Comparison of ENCODE assay signal across 13 cellular contexts in genomic region chr4:137609693-137610450, GRCh38.
DNase-seq lines count a peak whose midpoint lies in the region; ATAC-seq, FAIRE-seq and TF ChIP-seq lines count a peak whose summit lies in the region.
"Had no signal": no experiment of that assay in that cellular context is flagged by ENCODE, and none has a peak within 500 bp of the region (broad histone marks: within the 10 kb centered on the region; RNA-seq: fewer than 3 reads in every experiment).

No MANE protein-coding gene starts in this region.

- no peak for TF ChIP-seq RAD21 in SK-N-SH (IDR thresholded peaks at IDR 0.05; ENCODE audit: low read length)

- no peaks in the 10 kb centered on the region for H3K36me3 ChIP-seq in BJ (ENCODE audit: control insufficient read depth, insufficient read depth, low read length)
- no peaks in the 10 kb centered on the region for H3K36me3 ChIP-seq in SK-N-SH (replicated peaks in 1 of 2; ENCODE audit: control insufficient read depth in 1 of 2, insufficient read depth in 2 of 2, low read length in 1 of 2)
- no peaks in the 10 kb centered on the region for H3K36me3 ChIP-seq in heart right ventricle

- H3K27ac ChIP-seq in SK-N-SH (ENCODE audit: low read depth in 2 of 2, low read length in 1 of 2) = peak overlapping the region; percentile 73 to 81
- peak overlapping the region in 8 of 10 donors; percentile 2 to 78 (median 31) for H3K27ac ChIP-seq in heart right ventricle

- H3F3A ChIP-seq in SK-N-SH (replicated peaks; ENCODE audit: insufficient read depth) = peaks cover 10% of the 10 kb centered on the region

- peak; percentile 36 to 56; a peak in 2 of 4 replicates for TF ChIP-seq EP300 in SK-N-SH (IDR thresholded peaks at IDR 0.05; ENCODE audit: borderline replicate concordance in 1 of 2, low read depth in 1 of 2, low read length in 1 of 2)

- intact Hi-C loops in heart right ventricle (cut with DNase I) = loop anchor here in 2 of 10 donors (10.0 kb wide), 1 partner anchor 75 kb away; the partner anchor contains the start of gene PCDH18 (in 2 of the 2)

- no peaks in the 10 kb centered on the region for H3K27me3 ChIP-seq in BJ (ENCODE audit: control insufficient read depth, insufficient read depth, low read length)
- H3K27me3 ChIP-seq in SK-N-SH (ENCODE audit: insufficient read depth) = no peaks in the 10 kb centered on the region
- H3K27me3 ChIP-seq in heart right ventricle = no peaks in the 10 kb centered on the region

- peak in 5 of 8 donors; percentile 44 to 64 (median 58) for ATAC-seq in heart right ventricle
- ATAC-seq: CD8-positive, alpha-beta T cell; GM12878 had no signal

- no peaks in the 10 kb centered on the region for H4K20me1 ChIP-seq in SK-N-SH (ENCODE audit: insufficient read depth)

- peak overlapping the region; percentile 36; the same call in 1 of the 2 replicates for H3K9ac ChIP-seq in SK-N-SH

- DNase-seq in BJ (ENCODE audit: low read depth) (peak; percentile 66), SK-N-SH (no peak), heart right ventricle (no peak), renal cortical epithelial cell (ENCODE audit: low read depth) (peak; percentile 7), SHP77 (lab: John Stamatoyannopoulos, UW) (no peak), RCC 7860 (ENCODE audit: low spot score) (no peak), glomerular visceral epithelial cell (ENCODE audit: extremely low spot score) (no peak), occipital lobe (lab: John Stamatoyannopoulos, UW) (no peak)
- DNase-seq: activated CD4-positive, alpha-beta T cell treated with anti-CD3 and anti-CD28 coated beads, Interleukin-2, amount 10 ng/mL, durations not matched to agents 7 days and 5 days; activated naive CD4-positive, alpha-beta T cell treated with anti-CD3 and anti-CD28 coated beads, Interleukin-2, amount 50 U/mL, for 16 hours; CD8-positive, alpha-beta T cell; endodermal cell had no signal

- H3K4me1 ChIP-seq in SK-N-SH (ENCODE audit: control insufficient read depth in 1 of 2, insufficient read depth in 2 of 2, low read depth in 1 of 2, low read length in 1 of 2) = peaks cover 6 to 14% of the 10 kb centered on the region in 2 experiments; a peak in 3 of 4 replicates
- peaks cover 0 to 3% (median 0%) of the 10 kb centered on the region in 9 donors for H3K4me1 ChIP-seq in heart right ventricle

- FAIRE-seq in RCC 7860 (lab: Jason Lieb, UNC) = no peak
- FAIRE-seq: GM12878 had no signal

- H2AFZ ChIP-seq in SK-N-SH (ENCODE audit: low read depth) = peak overlapping the region; percentile 86

- no peaks in the 10 kb centered on the region for H3K79me2 ChIP-seq in SK-N-SH (ENCODE audit: insufficient read depth)

- CTCF ChIA-PET in BJ (lab: Yijun Ruan, JAX) (interaction anchor here (0.7 to 1.8 kb wide), 2 partner anchors 11 to 311 kb away, joined by 3 to 6 read pairs; no protein-coding TSS in a partner anchor), SK-N-SH (lab: Yijun Ruan, JAX) (interaction anchor here (0.7 to 1.8 kb wide), 2 partner anchors 12 to 480 kb away, joined by 3 to 5 read pairs; no protein-coding TSS in a partner anchor)

- whole genome bisulfite sequencing in SK-N-SH (ENCODE audit: low lambda C conversion rate) = 37% methylated on average over 4 of the region's 4 CpGs
- 47 to 55% methylated on average over 4 of the region's 4 CpGs for WGBS in heart right ventricle, 2 donors

- TF ChIP-seq CTCF in BJ (IDR thresholded peaks at IDR 0.05; ENCODE audit: insufficient read depth, low read depth, low read length) (no peak), SK-N-SH (IDR thresholded peaks at IDR 0.05) (no peak), heart right ventricle (IDR thresholded peaks at IDR 0.05) (no peak)

- no peaks in the 10 kb centered on the region for H3K9me2 ChIP-seq in SK-N-SH

- peak overlapping the region; percentile 4; the same call in 1 of the 2 replicates for H3K4me2 ChIP-seq in SK-N-SH

- H3K9me3 ChIP-seq in SK-N-SH (no peaks in the 10 kb centered on the region; the same call in 1 of the 2 replicates), heart right ventricle (no peaks in the 10 kb centered on the region)

- POLR2A ChIA-PET in BJ (lab: Charles Lee) (interaction anchor here (0.7 to 1.0 kb wide), 2 partner anchors 54 to 77 kb away, joined by 3 read pairs; partner anchors contain the start of gene PCDH18), SK-N-SH (lab: Yijun Ruan, JAX) (no interaction called here)

- H3K4me3 ChIP-seq in BJ (ENCODE audit: low read depth, low read length) (peak overlapping the region; percentile 21), SK-N-SH (ENCODE audit: low read depth in 2 of 2, low read length in 1 of 2) (peak overlapping the region in 1 of 2 experiments; percentile 9; a peak in 2 of 4 replicates), heart right ventricle (peak overlapping the region in 5 of 10 donors; percentile 4 to 31 (median 20))
- H3K4me3 ChIP-seq: GM12878 had no signal

TF ChIP-seq in SK-N-SH, 30 proteins besides CTCF, POLR2A, EP300 and RAD21:
- TF ChIP-seq FOSL2 (IDR thresholded peaks at IDR 0.05; ENCODE audit: borderline replicate concordance, low read depth) = 0 out of 2 replicates have a peak, but pooled peaks have one; percentile 3
- TF ChIP-seq TAF1 (IDR thresholded peaks at IDR 0.05; ENCODE audit: borderline replicate concordance, low read depth, low read length) = no peak
- TF ChIP-seq TEAD4 (IDR thresholded peaks at IDR 0.05; ENCODE audit: borderline replicate concordance, insufficient read depth) = 0 out of 2 replicates have a peak, but pooled peaks have one; percentile 38
- peak; percentile 48; the same call in 1 of the 2 replicates for TF ChIP-seq RXRA (IDR thresholded peaks at IDR 0.05; ENCODE audit: borderline replicate concordance, low read depth)
- TF ChIP-seq NFIC (IDR thresholded peaks at IDR 0.05; ENCODE audit: borderline replicate concordance) = peak; percentile 53; the same call in 1 of the 2 replicates
- TF ChIP-seq ZBTB33 (IDR thresholded peaks at IDR 0.05; ENCODE audit: borderline replicate concordance, low read depth) = no peak
- TF ChIP-seq PBX3 (IDR thresholded peaks at IDR 0.05) = peak; percentile 38
- TF ChIP-seq POLR2AphosphoS5 (IDR thresholded peaks at IDR 0.05; ENCODE audit: low read depth, low read length) = peak; percentile 49; the same call in 1 of the 2 replicates

Comparison
In these comparisons a context has a peak if more than half of its experiments do, and no peak if none do; other contexts are left out.
1. DNase-seq: peak in BJ (single experiment) and renal cortical epithelial cell (single experiment); none in SK-N-SH (single experiment), heart right ventricle (0 of 2), SHP77 (0 of 2), RCC 7860 (single experiment), glomerular visceral epithelial cell (single experiment) and occipital lobe (single experiment).